ENCODE assay signal across 27 cellular contexts in genomic region chr3:81749285-81749684, GRCh38. TPM values are rescaled to one million over a fixed set of nuclear protein-coding genes. Genes with fewer than 3 reads are reported as not detected.
DNase-seq lines count a peak whose midpoint lies in the region; ATAC-seq, FAIRE-seq and TF ChIP-seq lines count a peak whose summit lies in the region.
"Had no signal": no experiment of that assay in that cellular context is flagged by ENCODE, and none has a peak within 500 bp of the region (broad histone marks: within the 10 kb centered on the region; RNA-seq: fewer than 3 reads in every experiment).

No MANE protein-coding gene starts in this region.

- H2BK20ac ChIP-seq in IMR-90 (ENCODE audit: low read depth, low read length) = no peak overlapping the region
- no peak overlapping the region for H2BK20ac ChIP-seq in H1 (ENCODE audit: low read length)

- TF ChIP-seq CTCF in IMR-90 (conservative IDR thresholded peaks at IDR 0.05; ENCODE audit: low read depth, low read length) = no peak
- TF ChIP-seq CTCF in H1 (IDR thresholded peaks at IDR 0.05; ENCODE audit: control extremely low read depth in 1 of 3, insufficient read depth in 1 of 3, low read depth in 1 of 3, low read length in 3 of 3) = no peak
- TF ChIP-seq CTCF in neutrophil (IDR thresholded peaks at IDR 0.05) = no peak
- TF ChIP-seq CTCF in vagina (IDR thresholded peaks at IDR 0.05) = no peak

- no peaks in the 10 kb centered on the region for H4K20me1 ChIP-seq in IMR-90 (ENCODE audit: insufficient read depth, low read length)
- no peaks in the 10 kb centered on the region for H4K20me1 ChIP-seq in H1 (replicated peaks in 1 of 2; ENCODE audit: control insufficient read depth in 1 of 2, insufficient read depth in 2 of 2, low read length in 2 of 2)

- H3K23me2 ChIP-seq in H1 (ENCODE audit: low read depth, low read length) = no peaks in the 10 kb centered on the region

- H4K5ac ChIP-seq in IMR-90 (ENCODE audit: low read depth, low read length) (no peak overlapping the region), H1 (ENCODE audit: insufficient read length, low read depth, low read length) (no peak overlapping the region)

- no peak overlapping the region for H2BK12ac ChIP-seq in H1 (ENCODE audit: low read depth, low read length)

- H3K56ac ChIP-seq in IMR-90 (ENCODE audit: extremely low read depth, insufficient read depth, low read length) (no peak overlapping the region), H1 (replicated peaks; ENCODE audit: insufficient read length, low read depth, low read length) (no peak overlapping the region)

- no peaks in the 10 kb centered on the region for H3K79me2 ChIP-seq in H1 (ENCODE audit: control insufficient read depth in 1 of 2, insufficient read depth in 2 of 2, low read length in 2 of 2)

- no peaks in the 10 kb centered on the region for H3K9me3 ChIP-seq in IMR-90 (ENCODE audit: control insufficient read depth, insufficient read depth, low read length)
- no peaks in the 10 kb centered on the region for H3K9me3 ChIP-seq in H1 (ENCODE audit: insufficient read depth in 2 of 2, low read depth in 1 of 2, low read length in 1 of 2)
- no peaks in the 10 kb centered on the region for H3K9me3 ChIP-seq in neutrophil
- H3K9me3 ChIP-seq in vagina = no peaks in the 10 kb centered on the region
- H3K9me3 ChIP-seq: colonic mucosa, lower lobe of right lung, ovary, SJCRH30 had no signal

- in situ Hi-C loops in IMR-90 (cut with MboI; ENCODE audit: low sequenced_read_pairs) = no loop called here

- no peak overlapping the region for H4K91ac ChIP-seq in IMR-90 (ENCODE audit: insufficient read depth, low read depth, low read length)
- no peak overlapping the region for H4K91ac ChIP-seq in H1 (replicated peaks; ENCODE audit: insufficient read length, low read length)

- H3K4me3 ChIP-seq in IMR-90 (ENCODE audit: insufficient read depth, low read depth, low read length) (no peak overlapping the region), H1 (ENCODE audit: extremely low read depth in 1 of 4, insufficient read depth in 2 of 4, low read depth in 3 of 4, low read length in 4 of 4) (no peak overlapping the region), neutrophil (ENCODE audit: low read depth in 1 of 2, low read length in 1 of 2) (no peak overlapping the region), vagina (no peak overlapping the region)
- H3K4me3 ChIP-seq: cardiac muscle cell, colonic mucosa, hepatocyte, lower lobe of right lung, ovary, SJCRH30 had no signal

- no peaks in the 10 kb centered on the region for H3K9me1 ChIP-seq in IMR-90 (ENCODE audit: insufficient read depth, low read length)

- TF ChIP-seq RAD21 in IMR-90 (IDR thresholded peaks at IDR 0.05; ENCODE audit: low read length) (no peak), H1 (IDR thresholded peaks at IDR 0.05 in 1 of 2, conservative IDR thresholded peaks at IDR 0.05 in 1 of 2; ENCODE audit: low read depth in 2 of 2, low read length in 2 of 2) (no peak)

- H3K23ac ChIP-seq in IMR-90 (ENCODE audit: low read depth, low read length) = no peak overlapping the region
- H3K23ac ChIP-seq in H1 (ENCODE audit: insufficient read length) = no peak overlapping the region

- no peak overlapping the region for H2AFZ ChIP-seq in IMR-90 (replicated peaks; ENCODE audit: low read length, poor library complexity)
- no peak overlapping the region for H2AFZ ChIP-seq in H1 (ENCODE audit: low read length)
- H2AFZ ChIP-seq: hepatocyte had no signal

- FAIRE-seq in H1 (lab: Jason Lieb, UNC) = no peak
- FAIRE-seq: small intestine had no signal

- no peak overlapping the region for H2AK9ac ChIP-seq in IMR-90 (replicated peaks; ENCODE audit: low read depth, low read length, poor library complexity)

- no peak overlapping the region for H3K4ac ChIP-seq in IMR-90 (ENCODE audit: low read depth, low read length)
- H3K4ac ChIP-seq in H1 (replicated peaks; ENCODE audit: insufficient read length, low read depth, low read length) = no peak overlapping the region

- dilution Hi-C loops in IMR-90 (cut with HindIII; ENCODE audit: low sequenced_read_pairs, unreplicated experiment) = no loop called here

- H3K4me1 ChIP-seq in IMR-90 (ENCODE audit: control insufficient read depth, insufficient read depth, low read length) = peaks cover 13% of the 10 kb centered on the region
- peaks cover 0 to 2% (median 0%) of the 10 kb centered on the region in 4 experiments; a peak in 1 of 7 replicates for H3K4me1 ChIP-seq in H1 (replicated peaks in 1 of 4; ENCODE audit: control insufficient read depth in 3 of 4, insufficient read depth in 4 of 4, low read length in 3 of 4)
- peaks cover 30 to 40% of the 10 kb centered on the region in 2 experiments for H3K4me1 ChIP-seq in neutrophil (ENCODE audit: control insufficient read depth in 1 of 2, insufficient read depth in 1 of 2, low read depth in 1 of 2, low read length in 1 of 2)
- peaks cover 10% of the 10 kb centered on the region for H3K4me1 ChIP-seq in vagina
- H3K4me1 ChIP-seq: colonic mucosa had no signal

- H3K36me3 ChIP-seq in IMR-90 (ENCODE audit: control insufficient read depth, insufficient read depth, low read length) (peaks cover 6% of the 10 kb centered on the region; the same call in 1 of the 2 replicates), H1 (ENCODE audit: control insufficient read depth in 2 of 4, insufficient read depth in 4 of 4, low read length in 3 of 4) (no peaks in the 10 kb centered on the region), neutrophil (no peaks in the 10 kb centered on the region), vagina (peaks cover 0 to 7% of the 10 kb centered on the region in 2 donors)
- H3K36me3 ChIP-seq: cardiac muscle cell, colonic mucosa, lower lobe of right lung, ovary, SJCRH30, WERI-Rb-1 had no signal

- H2BK15ac ChIP-seq in IMR-90 (ENCODE audit: low read depth, low read length) (no peak overlapping the region), H1 (ENCODE audit: low read length) (no peak overlapping the region)

- POLR2A ChIA-PET in IMR-90 (lab: Charles Lee; ENCODE audit: unreplicated experiment) = no interaction called here
- POLR2A ChIA-PET in H1 (lab: Charles Lee; ENCODE audit: partially characterized antibody) = no interaction called here

- no peak for TF ChIP-seq POLR2A in IMR-90 (IDR thresholded peaks at IDR 0.05; ENCODE audit: low read depth, low read length)
- TF ChIP-seq POLR2A in H1 (IDR thresholded peaks at IDR 0.05; ENCODE audit: control extremely low read depth in 1 of 2, low read depth in 2 of 2, low read length in 2 of 2) = no peak
- no peak for TF ChIP-seq POLR2A in vagina (IDR thresholded peaks at IDR 0.05)

- H2BK5ac ChIP-seq in IMR-90 (ENCODE audit: low read depth, low read length, poor library complexity, severe bottlenecking) (peak overlapping the region; percentile 42), H1 (ENCODE audit: low read depth, low read length) (no peak overlapping the region)

- H3K27ac ChIP-seq in IMR-90 (ENCODE audit: insufficient read depth, low read length) (no peak overlapping the region), H1 (ENCODE audit: low read depth, low read length) (no peak overlapping the region), neutrophil (peak overlapping the region; percentile 69), vagina (no peak overlapping the region)
- H3K27ac ChIP-seq: cardiac muscle cell, colonic mucosa, hepatocyte, lower lobe of right lung, ovary, SJCRH30, WERI-Rb-1 had no signal

- CTCF ChIA-PET in IMR-90 (lab: Yijun Ruan, JAX) (no interaction called here), H1 (lab: Charles Lee; ENCODE audit: partially characterized antibody) (no interaction called here)

- no peak overlapping the region; the same call in 1 of the 2 replicates for H3K4me2 ChIP-seq in IMR-90 (ENCODE audit: low read depth, low read length)
- H3K4me2 ChIP-seq in H1 (ENCODE audit: insufficient read depth in 1 of 2, low read depth in 2 of 2, low read length in 2 of 2) = no peak overlapping the region
- H3K4me2 ChIP-seq: hepatocyte had no signal

- H3K14ac ChIP-seq in IMR-90 (replicated peaks; ENCODE audit: low read depth, low read length) (no peak overlapping the region), H1 (ENCODE audit: insufficient read length) (no peak overlapping the region)

- intact Hi-C loops in IMR-90 (cut with micrococcal nuclease) (no loop called here), vagina (cut with DNase I) (no loop called here)

- no TSS peak for BruUV-seq in IMR-90 (replicated peaks; lab: Mats Ljungman, UMichigan)

- WGBS in IMR-90 (ENCODE audit: extremely low coverage in 2 of 2, insufficient read length in 1 of 2), 2 experiments = no CpG with 5 or more reads among the region's 2 CpGs
- 91% methylated on average over 2 of the region's 2 CpGs; no CpG with 5 or more reads in 1 of the 2 experiments for WGBS in H1 (ENCODE audit: extremely low coverage in 1 of 2, insufficient coverage in 1 of 2, insufficient read length in 1 of 2, insufficient replicate concordance in 2 of 2, low coverage in 1 of 2, low lambda C conversion rate in 2 of 2, missing lambda C conversion rate in 1 of 2), 2 experiments

- H3K18ac ChIP-seq in IMR-90 (ENCODE audit: low read depth, low read length) (no peak overlapping the region), H1 (ENCODE audit: extremely low read depth, low read length) (no peak overlapping the region)

- H2BK120ac ChIP-seq in IMR-90 (ENCODE audit: low read depth, low read length) (no peak overlapping the region; the same call in 1 of the 2 replicates), H1 (replicated peaks; ENCODE audit: low read depth, low read length) (no peak overlapping the region)

- DNase-seq in EL = peak; percentile 70
- DNase-seq in IMR-90 = peak; percentile 36
- no peak for DNase-seq in H1 (ENCODE audit: low read depth in 1 of 2, low spot score in 2 of 2)
- DNase-seq in pons (ENCODE audit: low spot score) = no peak
- no peak for DNase-seq in midbrain (lab: John Stamatoyannopoulos, UW)
- no peak for DNase-seq in vagina (ENCODE audit: extremely low spot score in 2 of 2)
- DNase-seq: activated CD4-positive, alpha-beta T cell treated with anti-CD3 and anti-CD28 coated beads for 4 hours; anterior cingulate cortex; C1 segment of cervical spinal cord; colonic mucosa; DMS153; effector memory CD4-positive, alpha-beta T cell; erythroblast; lower lobe of right lung; NCI-H146; NCI-H748 treated with DMSO at 0.1 percent for 48 hours; ovary; retina; SJCRH30; small intestine; stimulated activated naive CD4-positive, alpha-beta T cell; WERI-Rb-1 had no signal

- H3K9ac ChIP-seq in IMR-90 (ENCODE audit: low read depth, low read length) (no peak overlapping the region; the same call in 1 of the 2 replicates), H1 (replicated peaks in 1 of 4; ENCODE audit: extremely low read depth in 1 of 4, low read depth in 3 of 4, low read length in 3 of 4) (no peak overlapping the region)

- H3K79me1 ChIP-seq in IMR-90 (ENCODE audit: low read depth in 1 of 2, low read length in 2 of 2) (peaks cover 24 to 36% of the 10 kb centered on the region in 2 experiments), H1 (ENCODE audit: low read depth, low read length) (no peaks in the 10 kb centered on the region)

- no peak overlapping the region for H2AK5ac ChIP-seq in IMR-90 (ENCODE audit: low read depth, low read length)
- no peak overlapping the region for H2AK5ac ChIP-seq in H1 (ENCODE audit: low read depth, low read length)

- no peak for TF ChIP-seq EP300 in H1 (IDR thresholded peaks at IDR 0.05; ENCODE audit: borderline replicate concordance in 1 of 2, low read depth in 2 of 2, low read length in 2 of 2)

- ATAC-seq in IMR-90 (ENCODE audit: low read depth) (peak; percentile 17; the same call in 1 of the 2 replicates), GM19455 (IDR thresholded peaks at IDR 0.05; ENCODE audit: unreplicated experiment) (no peak)
- ATAC-seq: activated naive CD4-positive, alpha-beta T cell treated with anti-CD3 and anti-CD28 coated beads, Interleukin-2, amount 50 U/mL, for 72 hours; lower lobe of right lung had no signal

- H4K8ac ChIP-seq in IMR-90 (ENCODE audit: low read depth in 2 of 2, low read length in 2 of 2) (no peak overlapping the region), H1 (ENCODE audit: extremely low read depth, insufficient read depth, low read length) (no peak overlapping the region)

- no peaks in the 10 kb centered on the region for H3K27me3 ChIP-seq in IMR-90 (ENCODE audit: control insufficient read depth, insufficient read depth, low read length)
- no peaks in the 10 kb centered on the region for H3K27me3 ChIP-seq in H1 (replicated peaks in 1 of 4; ENCODE audit: control insufficient read depth in 3 of 4, extremely low read depth in 1 of 4, insufficient read depth in 3 of 4, low read length in 3 of 4)
- no peaks in the 10 kb centered on the region for H3K27me3 ChIP-seq in neutrophil
- H3K27me3 ChIP-seq in vagina = no peaks in the 10 kb centered on the region
- H3K27me3 ChIP-seq: cardiac muscle cell, colonic mucosa, hepatocyte, ovary, SJCRH30 had no signal

RNA-seq across cellular contexts. Expression of gene GBE1, which starts 12.2 kb away (rescaled TPM):
- 90.3 and 122 TPM in 2 replicates for total RNA-seq in IMR-90 (2012; rRNA removed)
- 26.5 and 36.7 TPM in 2 replicates for polyA plus RNA-seq in IMR-90 (2012; rRNA removed)
- 5.6 and 6.6 TPM in 2 replicates for polyA plus RNA-seq in IMR-90 (2012; cell fraction: cytosol; rRNA removed)
- 2.0 and 25.1 TPM in 2 replicates for polyA plus RNA-seq in IMR-90 (2012; cell fraction: nucleus; rRNA removed; ENCODE audit: low replicate concordance)
- 6.4 and 7.3 TPM in 2 replicates for total RNA-seq in H1 (2021; fragmentation: NEBNext Ultra II Directional; extraction: Animal tissue kit (Norgen Biotek cat#: 25700))
- 1.6 and 3.3 TPM in 2 replicates for polyA plus RNA-seq in H1 (2011; rRNA removed)
- polyA plus RNA-seq in H1 (2011; cell fraction: cytosol; rRNA removed) = 3.2 TPM
- polyA plus RNA-seq in H1 (2011; cell fraction: nucleus; rRNA removed) = 1.3 TPM
- polyA plus RNA-seq in H1 (2012, experiment 1 of 2) = 5.1 to 8.5 TPM (median 5.7 TPM) in 4 replicates
- polyA plus RNA-seq in H1 (2012, experiment 2 of 2) = 0.59 TPM
- 3.3 TPM for polyA plus RNA-seq in H1 (2013, experiment 1 of 2)
- 3.0 TPM for polyA plus RNA-seq in H1 (2013, experiment 2 of 2)
- 8.3 and 8.8 TPM in 2 replicates for polyA minus RNA-seq in H1 (2011; rRNA and poly(A)+ RNA removed)
- polyA minus RNA-seq in H1 (2011; cell fraction: cytosol; rRNA and poly(A)+ RNA removed) = 4.2 TPM
- polyA minus RNA-seq in H1 (2011; cell fraction: nucleus; rRNA and poly(A)+ RNA removed) = 7.7 TPM
- 25.0 TPM for total RNA-seq in vagina

Comparison
In these comparisons a context has a peak if more than half of its experiments do, and no peak if none do; other contexts are left out.
1. DNase-seq: peak in EL (single experiment) and IMR-90 (single experiment); none in H1 (0 of 2), pons (single experiment), midbrain (single experiment) and vagina (0 of 2).